ENCODE assay signal across 2 cellular contexts in the genomic region with DNA sequence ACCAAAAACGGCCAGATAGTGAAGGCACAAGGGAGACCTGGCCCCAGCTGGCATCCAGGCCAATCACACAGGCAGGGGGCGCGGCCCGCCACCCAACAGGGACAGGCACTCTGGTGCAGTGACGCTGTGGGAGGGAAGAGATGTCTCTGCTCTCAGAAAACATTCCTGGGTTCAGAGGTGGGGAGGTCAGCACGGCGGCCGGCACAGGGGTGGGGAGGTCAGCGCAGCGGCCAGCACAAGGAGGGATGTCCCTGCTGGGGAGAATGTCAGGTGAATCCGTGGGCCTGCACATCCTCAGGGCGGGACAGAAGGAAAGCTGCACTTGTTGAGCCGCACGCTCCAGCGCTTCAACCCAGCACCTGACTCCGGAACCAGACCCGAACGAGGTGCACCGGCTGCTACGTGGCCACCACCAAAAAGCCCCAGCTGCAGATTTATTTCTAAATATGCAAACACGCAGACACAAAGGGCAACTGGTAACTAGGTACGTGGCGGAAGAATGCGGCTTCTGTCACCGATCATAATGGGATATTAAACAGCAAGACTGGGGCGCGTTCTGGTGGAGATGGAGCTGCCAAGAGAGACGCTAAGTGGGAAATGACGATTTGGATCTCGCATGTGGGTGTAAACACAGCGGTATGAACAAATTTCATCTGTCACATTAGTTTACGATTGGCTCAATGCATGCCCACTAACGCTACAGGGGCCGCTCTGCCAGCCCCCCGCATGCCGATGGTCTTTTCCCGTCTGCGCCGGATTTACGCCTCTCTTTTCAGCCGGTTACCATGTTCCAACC.
TF ChIP-seq lines count a peak whose summit lies in the region.

No MANE protein-coding gene starts in this region.

TF ChIP-seq in IMR-90, 13 proteins besides CTCF, POLR2A, EP300 and RAD21:
- no peak for TF ChIP-seq MXI1 (IDR thresholded peaks at IDR 0.05; ENCODE audit: borderline replicate concordance, low read depth, low read length)
- no peak for TF ChIP-seq NFE2L2 (IDR thresholded peaks at IDR 0.05; ENCODE audit: low read depth, low read length)
- no peak for TF ChIP-seq CEBPB (IDR thresholded peaks at IDR 0.05; ENCODE audit: low read depth, low read length)
- no peak for TF ChIP-seq MAZ (IDR thresholded peaks at IDR 0.05; ENCODE audit: borderline replicate concordance, low read depth, low read length)
- TF ChIP-seq, protein P1, sequence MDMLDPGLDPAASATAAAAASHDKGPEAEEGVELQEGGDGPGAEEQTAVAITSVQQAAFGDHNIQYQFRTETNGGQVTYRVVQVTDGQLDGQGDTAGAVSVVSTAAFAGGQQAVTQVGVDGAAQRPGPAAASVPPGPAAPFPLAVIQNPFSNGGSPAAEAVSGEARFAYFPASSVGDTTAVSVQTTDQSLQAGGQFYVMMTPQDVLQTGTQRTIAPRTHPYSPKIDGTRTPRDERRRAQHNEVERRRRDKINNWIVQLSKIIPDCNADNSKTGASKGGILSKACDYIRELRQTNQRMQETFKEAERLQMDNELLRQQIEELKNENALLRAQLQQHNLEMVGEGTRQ (IDR thresholded peaks at IDR 0.05; ENCODE audit: low read depth, low read length), result no peak
- TF ChIP-seq MAFK (IDR thresholded peaks at IDR 0.05; ENCODE audit: low read depth, low read length), result no peak
- TF ChIP-seq RCOR1 (IDR thresholded peaks at IDR 0.05; ENCODE audit: insufficient replicate concordance, low read length), result no peak

TF ChIP-seq in K562, 482 proteins besides CTCF, POLR2A, EP300 and RAD21:
- TF ChIP-seq POLR2G (IDR thresholded peaks at IDR 0.05; ENCODE audit: low read depth, low read length), result 0 out of 2 replicates have a peak, but pooled peaks have one; percentile 12
- TF ChIP-seq ZNF445 (CRISPR knock-in tag; IDR thresholded peaks at IDR 0.05; ENCODE audit: low read depth), result no peak
